ENCODE assay signal across 8 cellular contexts in genomic region chr22:19290400-19291217, GRCh38. TPM values are rescaled to one million over a fixed set of nuclear protein-coding genes. Genes with fewer than 3 reads are reported as not detected.
DNase-seq lines count a peak whose midpoint lies in the region; ATAC-seq and TF ChIP-seq lines count a peak whose summit lies in the region.

No MANE protein-coding gene starts in this region.

- intact Hi-C loops in dorsolateral prefrontal cortex (cut with DNase I), result loop anchor here (2.0 to 5.0 kb wide), 2 partner anchors 112 to 142 kb away; partner anchors contain the start of genes HIRA (in 2 of the 2), MRPL40 (in 2 of the 2) and SLC25A1 (in 2 of the 2)

- H3K27ac ChIP-seq in OCI-LY3 (ENCODE audit: low read length), result no peak overlapping the region
- H3K27ac ChIP-seq in dorsolateral prefrontal cortex, result peak overlapping the region in 13 of 59 donors; percentile 23 to 84 (median 58)
- H3K27ac ChIP-seq in muscle layer of colon (ENCODE audit: low read depth, low read length), result no peak overlapping the region

- no peak for TF ChIP-seq CTCF in GM12865 (IDR thresholded peaks at IDR 0.05; ENCODE audit: insufficient read depth, low read depth, low read length, missing control alignments)
- TF ChIP-seq CTCF in OCI-LY3 (IDR thresholded peaks at IDR 0.05; ENCODE audit: low read depth, low read length), result no peak
- TF ChIP-seq CTCF in dorsolateral prefrontal cortex (IDR thresholded peaks at IDR 0.05 in 54 of 56, conservative IDR thresholded peaks at IDR 0.05 in 2 of 56; ENCODE audit: low read depth in 1 of 56, partially characterized antibody in 56 of 56), result no peak

- peak overlapping the region; percentile 73 for H3K9ac ChIP-seq in OCI-LY3 (ENCODE audit: low read length)
- H3K9ac ChIP-seq in muscle layer of colon (ENCODE audit: low read length), result peak overlapping the region; percentile 29

- no peaks in the 10 kb centered on the region for H3K9me3 ChIP-seq in OCI-LY3 (ENCODE audit: insufficient read depth, low read length)
- H3K9me3 ChIP-seq in muscle layer of colon (ENCODE audit: low read length), result no peaks in the 10 kb centered on the region

- H2AFZ ChIP-seq in OCI-LY3 (ENCODE audit: low read depth, low read length), result peak overlapping the region; percentile 85; the same call in 1 of the 2 replicates

- H3K27me3 ChIP-seq in OCI-LY3 (ENCODE audit: low read depth, low read length) (peaks cover 36% of the 10 kb centered on the region), dorsolateral prefrontal cortex (peaks cover 0 to 7% (median 0%) of the 10 kb centered on the region in 45 donors), muscle layer of colon (ENCODE audit: control insufficient read depth in 1 of 2, insufficient read depth in 2 of 2, low read length in 2 of 2) (no peaks in the 10 kb centered on the region)

- peak overlapping the region; percentile 89 for H3K4me2 ChIP-seq in OCI-LY3 (ENCODE audit: low read length)

- ATAC-seq in GM18520 (IDR thresholded peaks at IDR 0.05; ENCODE audit: unreplicated experiment) (no peak), GM18868 (IDR thresholded peaks at IDR 0.05; ENCODE audit: unreplicated experiment) (no peak)

- H3K36me3 ChIP-seq in OCI-LY3 (replicated peaks; ENCODE audit: low read depth, low read length) (no peaks in the 10 kb centered on the region), muscle layer of colon (ENCODE audit: insufficient read depth, low read length) (no peaks in the 10 kb centered on the region)

- H4K20me1 ChIP-seq in OCI-LY3 (ENCODE audit: insufficient read depth, low read length), result no peaks in the 10 kb centered on the region

- H3K4me3 ChIP-seq in GM12865 (ENCODE audit: low read depth, low read length) (peak overlapping the region; percentile 40), OCI-LY3 (ENCODE audit: low read length) (peak overlapping the region; percentile 92), dorsolateral prefrontal cortex (peak overlapping the region; percentile 48 to 97 (median 82)), muscle layer of colon (ENCODE audit: low read depth in 1 of 2, low read length in 2 of 2) (peak overlapping the region; percentile 70 to 71)

- no peak for DNase-seq in GM12865 (ENCODE audit: low read depth)
- peak in 1 of 10 donors; percentile 17 for DNase-seq in dorsolateral prefrontal cortex
- no peak for DNase-seq in DMS114 treated with DMSO at 0.1 percent for 48 hours (lab: John Stamatoyannopoulos, UW; ENCODE audit: unreplicated experiment)
- DNase-seq in HT-29 (ENCODE audit: low spot score), result no peak

- peaks cover 14% of the 10 kb centered on the region for H3K4me1 ChIP-seq in OCI-LY3 (ENCODE audit: low read length)
- H3K4me1 ChIP-seq in muscle layer of colon (ENCODE audit: insufficient read depth, low read length), result peaks cover 15% of the 10 kb centered on the region

- H3K79me2 ChIP-seq in OCI-LY3 (ENCODE audit: low read length), result no peaks in the 10 kb centered on the region

RNA-seq across cellular contexts. Expression of gene CLTCL1, which starts 0.9 kb away (rescaled TPM):
- 10 to 100 TPM in 51 of 120 experiments, 1 to 10 TPM in 69; 3.5 to 16.2 (median 9.0) TPM for total RNA-seq in dorsolateral prefrontal cortex
- 0.18 and 0.47 TPM in 2 replicates for total RNA-seq in HT-29 (2014; rRNA removed; shearing (Covaris generic))

Comparison
In these comparisons a context has a peak if more than half of its experiments do, and no peak if none do; other contexts are left out.
1. H3K4me3 ChIP-seq: peak in every context shown above with its lines; median percentile 92 in OCI-LY3; 82 in dorsolateral prefrontal cortex; 70 in muscle layer of colon; 40 in GM12865.